Comparison of ENCODE assay signal across 18 cellular contexts in genomic region chr7:151493083-151493482, GRCh38.
DNase-seq lines count a peak whose midpoint lies in the region; ATAC-seq and TF ChIP-seq lines count a peak whose summit lies in the region.
"Had no signal": no experiment of that assay in that cellular context is flagged by ENCODE, and none has a peak within 500 bp of the region (broad histone marks: within the 10 kb centered on the region; RNA-seq: fewer than 3 reads in every experiment).

No MANE protein-coding gene starts in this region.

- peaks cover 47% of the 10 kb centered on the region for H3K4me1 Mint-ChIP-seq in activated naive CD4-positive, alpha-beta T cell treated with anti-CD3 and anti-CD28 coated beads, Interleukin-2, amount 50 U/mL, for 24 hours
- H3K4me1 Mint-ChIP-seq in activated naive CD4-positive, alpha-beta T cell treated with anti-CD3 and anti-CD28 coated beads, Interleukin-2, amount 10 ng/mL, durations not matched to agents 7 days and 5 days: peaks cover 22% of the 10 kb centered on the region
- peaks cover 54% of the 10 kb centered on the region for H3K4me1 Mint-ChIP-seq in stimulated activated effector memory CD8-positive, alpha-beta T cell treated with anti-CD3 and anti-CD28 coated beads, Interleukin-12 subunit alpha, Interleukin-12 subunit beta, amount 100 ng/mL, for 72 hours

- CTCF ChIA-PET in activated naive CD4-positive, alpha-beta T cell treated with anti-CD3 and anti-CD28 coated beads, Interleukin-2, amount 10 ng/mL, durations not matched to agents 7 days and 5 days (lab: Charles Lee): no interaction called here

- H3K36me3 Mint-ChIP-seq in activated naive CD4-positive, alpha-beta T cell treated with anti-CD3 and anti-CD28 coated beads, Interleukin-2, amount 50 U/mL, for 24 hours: peaks cover 3% of the 10 kb centered on the region
- H3K36me3 Mint-ChIP-seq in activated naive CD4-positive, alpha-beta T cell treated with anti-CD3 and anti-CD28 coated beads, Interleukin-2, amount 10 ng/mL, durations not matched to agents 7 days and 5 days: peaks cover 29% of the 10 kb centered on the region
- peaks cover 35% of the 10 kb centered on the region for H3K36me3 Mint-ChIP-seq in stimulated activated effector memory CD8-positive, alpha-beta T cell treated with anti-CD3 and anti-CD28 coated beads, Interleukin-12 subunit alpha, Interleukin-12 subunit beta, amount 100 ng/mL, for 72 hours

- H3K9me3 Mint-ChIP-seq in activated naive CD4-positive, alpha-beta T cell treated with anti-CD3 and anti-CD28 coated beads, Interleukin-2, amount 50 U/mL, for 24 hours: no peaks in the 10 kb centered on the region
- no peaks in the 10 kb centered on the region for H3K9me3 Mint-ChIP-seq in activated naive CD4-positive, alpha-beta T cell treated with anti-CD3 and anti-CD28 coated beads, Interleukin-2, amount 10 ng/mL, durations not matched to agents 7 days and 5 days
- H3K9me3 Mint-ChIP-seq in stimulated activated effector memory CD8-positive, alpha-beta T cell treated with anti-CD3 and anti-CD28 coated beads, Interleukin-12 subunit alpha, Interleukin-12 subunit beta, amount 100 ng/mL, for 72 hours: no peaks in the 10 kb centered on the region
- H3K9me3 Mint-ChIP-seq: stimulated activated memory B cell treated with anti-CD40 and anti-IgM and Interleukin-4, amounts not matched to agents 10 μg/mL and 1 μg/mL and 100 μg/mL, for 72 hours; T-helper 1 cell treated with Interleukin-12 subunit alpha and Interleukin-12 subunit beta and Interleukin-4 antibody, amounts not matched to agents 30 μg/mL and 1 μg/mL, for 36 hours had no signal

- no peak for DNase-seq in activated naive CD4-positive, alpha-beta T cell treated with anti-CD3 and anti-CD28 coated beads, Interleukin-2, amount 10 ng/mL, durations not matched to agents 7 days and 5 days
- DNase-seq in epithelial cell of prostate (ENCODE audit: low read depth, low spot score) (no peak), globus pallidus (ENCODE audit: low spot score) (no peak), cortex of kidney (lab: John Stamatoyannopoulos, UW) (no peak)
- DNase-seq in stimulated activated effector memory CD8-positive, alpha-beta T cell treated with anti-CD3 and anti-CD28 coated beads, Interleukin-12 subunit alpha, Interleukin-12 subunit beta, amount 100 ng/mL, for 72 hours (ENCODE audit: low spot score in 2 of 2): no peak
- DNase-seq: activated gamma-delta T cell, anterior cingulate cortex, DMS 273 treated with DMSO at 0.1 percent for 48 hours, kidney glomerular epithelial cell, mesenchymal stem cell, NCI-H2107, NCI-H510A treated with DMSO at 0.1 percent for 48 hours, Right ventricle myocardium superior had no signal

- H3K27ac ChIP-seq in VCaP (peak overlapping the region; percentile 79), epithelial cell of prostate (peak overlapping the region; percentile 64)

- ATAC-seq in stimulated activated effector memory CD8-positive, alpha-beta T cell treated with anti-CD3 and anti-CD28 coated beads, Interleukin-12 subunit alpha, Interleukin-12 subunit beta, amount 100 ng/mL, for 72 hours: no peak
- ATAC-seq in HG03095 (IDR thresholded peaks at IDR 0.05; ENCODE audit: unreplicated experiment): no peak
- ATAC-seq: stimulated activated memory B cell treated with anti-CD40 and anti-IgM and Interleukin-4, amounts not matched to agents 10 μg/mL and 1 μg/mL and 100 μg/mL, for 72 hours had no signal

- no peaks in the 10 kb centered on the region for H3K27me3 Mint-ChIP-seq in activated naive CD4-positive, alpha-beta T cell treated with anti-CD3 and anti-CD28 coated beads, Interleukin-2, amount 50 U/mL, for 24 hours
- H3K27me3 Mint-ChIP-seq in activated naive CD4-positive, alpha-beta T cell treated with anti-CD3 and anti-CD28 coated beads, Interleukin-2, amount 10 ng/mL, durations not matched to agents 7 days and 5 days: no peaks in the 10 kb centered on the region
- H3K27me3 Mint-ChIP-seq: stimulated activated memory B cell treated with anti-CD40 and anti-IgM and Interleukin-4, amounts not matched to agents 10 μg/mL and 1 μg/mL and 100 μg/mL, for 72 hours had no signal

- no peak overlapping the region for H3K4me3 Mint-ChIP-seq in activated naive CD4-positive, alpha-beta T cell treated with anti-CD3 and anti-CD28 coated beads, Interleukin-2, amount 50 U/mL, for 24 hours
- H3K4me3 Mint-ChIP-seq in activated naive CD4-positive, alpha-beta T cell treated with anti-CD3 and anti-CD28 coated beads, Interleukin-2, amount 10 ng/mL, durations not matched to agents 7 days and 5 days: no peak overlapping the region
- H3K4me3 Mint-ChIP-seq in stimulated activated effector memory CD8-positive, alpha-beta T cell treated with anti-CD3 and anti-CD28 coated beads, Interleukin-12 subunit alpha, Interleukin-12 subunit beta, amount 100 ng/mL, for 72 hours: no peak overlapping the region
- H3K4me3 Mint-ChIP-seq: stimulated activated memory B cell treated with anti-CD40 and anti-IgM and Interleukin-4, amounts not matched to agents 10 μg/mL and 1 μg/mL and 100 μg/mL, for 72 hours; T-helper 1 cell treated with Interleukin-12 subunit alpha and Interleukin-12 subunit beta and Interleukin-4 antibody, amounts not matched to agents 30 μg/mL and 1 μg/mL, for 36 hours had no signal

- peak overlapping the region; percentile 14 for H3K27ac Mint-ChIP-seq in activated naive CD4-positive, alpha-beta T cell treated with anti-CD3 and anti-CD28 coated beads, Interleukin-2, amount 50 U/mL, for 24 hours
- no peak overlapping the region for H3K27ac Mint-ChIP-seq in activated naive CD4-positive, alpha-beta T cell treated with anti-CD3 and anti-CD28 coated beads, Interleukin-2, amount 10 ng/mL, durations not matched to agents 7 days and 5 days
- H3K27ac Mint-ChIP-seq in stimulated activated effector memory CD8-positive, alpha-beta T cell treated with anti-CD3 and anti-CD28 coated beads, Interleukin-12 subunit alpha, Interleukin-12 subunit beta, amount 100 ng/mL, for 72 hours: peak overlapping the region; percentile 74
- H3K27ac Mint-ChIP-seq: stimulated activated memory B cell treated with anti-CD40 and anti-IgM and Interleukin-4, amounts not matched to agents 10 μg/mL and 1 μg/mL and 100 μg/mL, for 72 hours; T-helper 1 cell treated with Interleukin-12 subunit alpha and Interleukin-12 subunit beta and Interleukin-4 antibody, amounts not matched to agents 30 μg/mL and 1 μg/mL, for 36 hours had no signal

- TF ChIP-seq CTCF in VCaP (conservative IDR thresholded peaks at IDR 0.05): no peak
